In the genomic region with DNA sequence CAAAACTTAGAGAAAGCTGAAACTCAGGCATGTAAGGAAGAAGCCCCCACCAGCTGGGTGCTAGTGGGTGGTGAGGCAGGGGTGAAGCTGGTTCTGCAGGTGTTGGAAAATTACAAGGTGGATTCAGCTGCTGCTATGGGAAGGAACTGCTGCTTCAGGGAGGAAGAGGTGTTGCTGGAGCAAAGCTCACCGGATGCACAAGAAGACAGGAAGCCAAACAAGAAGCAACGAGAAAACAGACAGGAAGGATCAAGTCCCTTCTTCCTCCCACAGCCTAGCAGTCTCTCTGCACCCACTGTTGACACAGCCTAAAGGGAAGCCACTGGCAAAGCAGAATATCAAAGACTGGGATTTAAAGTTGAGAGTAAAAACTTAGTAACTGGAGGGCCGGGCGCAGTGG, we compare ENCODE assay signal across 14 cellular contexts.
DNase-seq lines count a peak whose midpoint lies in the region; TF ChIP-seq lines count a peak whose summit lies in the region.
"Had no signal": no experiment of that assay in that cellular context is flagged by ENCODE, and none has a peak within 500 bp of the region (broad histone marks: within the 10 kb centered on the region; RNA-seq: fewer than 3 reads in every experiment).

No MANE protein-coding gene starts in this region.

- no peak overlapping the region for H3K9ac ChIP-seq in fibroblast of lung (ENCODE audit: insufficient read depth, low read length)

- H3K27me3 ChIP-seq in DOHH2 (ENCODE audit: control insufficient read depth, low read length): no peaks in the 10 kb centered on the region
- no peaks in the 10 kb centered on the region for H3K27me3 ChIP-seq in fibroblast of lung (ENCODE audit: control insufficient read depth, insufficient read depth, low read length)
- H3K27me3 ChIP-seq in brain microvascular endothelial cell (replicated peaks): no peaks in the 10 kb centered on the region
- no peaks in the 10 kb centered on the region for H3K27me3 ChIP-seq in MG63
- H3K27me3 ChIP-seq: stomach had no signal

- peaks cover 3% of the 10 kb centered on the region for H3K36me3 Mint-ChIP-seq in T-helper 1 cell treated with Interleukin-12 subunit alpha and Interleukin-12 subunit beta and Interleukin-4 antibody, amounts not matched to agents 30 μg/mL and 1 μg/mL, for 36 hours (ENCODE audit: low read depth)
- H3K36me3 Mint-ChIP-seq: immature natural killer cell had no signal

- H3K4me1 ChIP-seq in DOHH2 (ENCODE audit: control insufficient read depth, low read length) (peaks cover 5% of the 10 kb centered on the region), fibroblast of lung (ENCODE audit: control insufficient read depth, extremely low read depth, insufficient read depth, low read length) (no peaks in the 10 kb centered on the region)

- H3K27ac ChIP-seq in DOHH2 (ENCODE audit: low read depth, low read length) (no peak overlapping the region), fibroblast of lung (ENCODE audit: insufficient read depth, low read length) (no peak overlapping the region), brain microvascular endothelial cell (no peak overlapping the region)
- H3K27ac ChIP-seq: epithelial cell of prostate, stomach had no signal

- peak overlapping the region; percentile 29 for H3K27ac Mint-ChIP-seq in T-helper 1 cell treated with Interleukin-12 subunit alpha and Interleukin-12 subunit beta and Interleukin-4 antibody, amounts not matched to agents 30 μg/mL and 1 μg/mL, for 36 hours

- peaks cover 4% of the 10 kb centered on the region for H3K9me3 Mint-ChIP-seq in T-helper 1 cell treated with Interleukin-12 subunit alpha and Interleukin-12 subunit beta and Interleukin-4 antibody, amounts not matched to agents 30 μg/mL and 1 μg/mL, for 36 hours

- no peaks in the 10 kb centered on the region for H3K9me2 ChIP-seq in DOHH2 (replicated peaks; ENCODE audit: control insufficient read depth, low read length)

- H4K20me1 ChIP-seq in DOHH2 (ENCODE audit: control insufficient read depth, insufficient read depth, low read depth, low read length) (no peaks in the 10 kb centered on the region), fibroblast of lung (ENCODE audit: control insufficient read depth, extremely low read depth, insufficient read depth, low read length) (no peaks in the 10 kb centered on the region)

- H3K79me2 ChIP-seq in DOHH2 (ENCODE audit: control insufficient read depth, low read length) (no peaks in the 10 kb centered on the region), fibroblast of lung (ENCODE audit: control insufficient read depth, insufficient read depth, low read length) (no peaks in the 10 kb centered on the region)

- H3K4me3 ChIP-seq in DOHH2 (ENCODE audit: low read length) (no peak overlapping the region), fibroblast of lung (replicated peaks in 1 of 4; ENCODE audit: control extremely low read depth in 1 of 4, insufficient read depth in 1 of 4, low read depth in 3 of 4, low read length in 4 of 4) (no peak overlapping the region), brain microvascular endothelial cell (ENCODE audit: low read depth, low read length) (no peak overlapping the region), MG63 (no peak overlapping the region)
- H3K4me3 ChIP-seq: PC-9, stomach had no signal

- peak overlapping the region; percentile 43 for H2AFZ ChIP-seq in fibroblast of lung (ENCODE audit: low read length)
- H2AFZ ChIP-seq: PC-9 had no signal

- H3F3A ChIP-seq in DOHH2 (ENCODE audit: control insufficient read depth, insufficient read depth): no peaks in the 10 kb centered on the region

- TF ChIP-seq CTCF in DOHH2 (IDR thresholded peaks at IDR 0.05; ENCODE audit: low read depth, low read length, poor library complexity, severe bottlenecking): no peak
- TF ChIP-seq CTCF in fibroblast of lung (conservative IDR thresholded peaks at IDR 0.05 in 1 of 2, IDR thresholded peaks at IDR 0.05 in 1 of 2; ENCODE audit: low read depth in 1 of 2, low read length in 2 of 2): no peak
- TF ChIP-seq CTCF in brain microvascular endothelial cell (IDR thresholded peaks at IDR 0.05; ENCODE audit: low read depth, low read length, missing control alignments): no peak

- peak overlapping the region; percentile 30; the same call in 1 of the 2 replicates for H3K4me2 ChIP-seq in DOHH2 (ENCODE audit: low read length)
- no peak overlapping the region for H3K4me2 ChIP-seq in fibroblast of lung (ENCODE audit: extremely low read depth, insufficient read depth, low read length)

- no peaks in the 10 kb centered on the region for H3K27me3 Mint-ChIP-seq in T-helper 1 cell treated with Interleukin-12 subunit alpha and Interleukin-12 subunit beta and Interleukin-4 antibody, amounts not matched to agents 30 μg/mL and 1 μg/mL, for 36 hours (ENCODE audit: low read depth)

- H3K9me3 ChIP-seq in DOHH2 (ENCODE audit: control insufficient read depth, insufficient read depth, low read length): no peaks in the 10 kb centered on the region
- no peaks in the 10 kb centered on the region for H3K9me3 ChIP-seq in fibroblast of lung (ENCODE audit: control insufficient read depth, insufficient read depth, low read depth, low read length)
- H3K9me3 ChIP-seq in MG63: no peaks in the 10 kb centered on the region
- H3K9me3 ChIP-seq: stomach had no signal

- H3K4me3 Mint-ChIP-seq in T-helper 1 cell treated with Interleukin-12 subunit alpha and Interleukin-12 subunit beta and Interleukin-4 antibody, amounts not matched to agents 30 μg/mL and 1 μg/mL, for 36 hours: peak overlapping the region; percentile 18
- H3K4me3 Mint-ChIP-seq: immature natural killer cell had no signal

- peaks cover 6% of the 10 kb centered on the region for H3K4me1 Mint-ChIP-seq in T-helper 1 cell treated with Interleukin-12 subunit alpha and Interleukin-12 subunit beta and Interleukin-4 antibody, amounts not matched to agents 30 μg/mL and 1 μg/mL, for 36 hours (ENCODE audit: low read depth)

- in situ Hi-C loops in brain microvascular endothelial cell (cut with HindIII; ENCODE audit: low pct_ligation_motif_present, low sequenced_read_pairs): no loop called here

- H3K36me3 ChIP-seq in DOHH2 (ENCODE audit: control insufficient read depth, low read length) (no peaks in the 10 kb centered on the region), fibroblast of lung (ENCODE audit: control insufficient read depth, insufficient read depth, low read length) (no peaks in the 10 kb centered on the region), brain microvascular endothelial cell (replicated peaks) (no peaks in the 10 kb centered on the region), MG63 (no peaks in the 10 kb centered on the region)
- H3K36me3 ChIP-seq: stomach had no signal

- peak; percentile 5 for DNase-seq in activated CD4-positive, alpha-beta T cell treated with anti-CD3 and anti-CD28 coated beads for 48 hours
- DNase-seq in activated CD4-positive, alpha-beta T cell treated with anti-CD3 and anti-CD28 coated beads, Interleukin-2, amount 50 U/mL, for 4 hours: no peak
- no peak for DNase-seq in fibroblast of lung (ENCODE audit: low read depth in 2 of 2)
- DNase-seq in brain microvascular endothelial cell: no peak
- DNase-seq in NCI-H1694 (lab: John Stamatoyannopoulos, UW): no peak
- DNase-seq in MG63: no peak
- DNase-seq: activated gamma-delta T cell treated with Interleukin-2 at 50 U/mL for 16 hours, immature natural killer cell, NCI-H1436, PC-9, stomach had no signal
